Comparison of ENCODE assay signal across 28 cellular contexts in the genomic region with DNA sequence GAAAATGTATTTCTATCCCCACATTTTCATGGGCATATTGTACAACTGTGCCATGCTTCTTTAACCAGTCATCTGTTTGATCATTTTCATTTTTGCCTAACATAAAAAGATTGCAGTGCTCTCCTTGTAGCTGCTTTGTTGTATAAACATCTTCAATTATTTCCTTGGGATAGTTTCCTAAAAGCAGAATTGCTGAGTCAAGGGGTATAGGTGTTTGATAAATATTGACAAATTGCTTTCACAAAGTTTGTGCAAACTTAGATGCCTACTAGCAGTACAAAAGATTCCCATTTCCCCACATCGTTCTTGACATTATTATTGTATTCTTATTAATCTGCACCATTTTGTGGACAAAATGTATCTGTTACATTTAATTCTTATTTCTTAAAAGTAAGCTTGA.
"Had no signal": no experiment of that assay in that cellular context is flagged by ENCODE, and none has a peak within 500 bp of the region (broad histone marks: within the 10 kb centered on the region; RNA-seq: fewer than 3 reads in every experiment).

No MANE protein-coding gene starts in this region.

- H3K9ac ChIP-seq: neural progenitor cell, parathyroid adenoma had no signal

- H2AFZ ChIP-seq: neural progenitor cell, parathyroid adenoma had no signal

- H3K27me3 ChIP-seq: neural progenitor cell, ovary, spleen, suprapubic skin, testis, tibial artery, transverse colon, upper lobe of right lung, uterus had no signal

- H3K4me3 ChIP-seq: neural progenitor cell, ovary, psoas muscle, skin epidermis, smooth muscle cell, spleen, suprapubic skin, testis, tibial artery, transverse colon, upper lobe of right lung, uterus had no signal

- ATAC-seq: natural killer cell; psoas muscle; right cardiac atrium; sciatic nerve; stimulated activated memory B cell treated with anti-CD40 and anti-IgM and Interleukin-4, amounts not matched to agents 10 μg/mL and 1 μg/mL and 100 μg/mL, for 72 hours; stimulated activated naive CD8-positive, alpha-beta T cell treated with anti-CD3 and anti-CD28 coated beads, Interleukin-15, amount 100 ng/mL, for 72 hours; stimulated activated naive CD8-positive, alpha-beta T cell treated with anti-CD3 and anti-CD28 coated beads, Interleukin-15, Interleukin-2, amounts not matched to agents 100 U/mL and 50 U/mL, for 24 hours; upper lobe of right lung had no signal

- H3K36me3 ChIP-seq: neural progenitor cell, ovary, spleen, suprapubic skin, tibial artery, transverse colon, upper lobe of right lung, uterus had no signal

- H3K4me1 ChIP-seq: parathyroid adenoma, psoas muscle, spleen, suprapubic skin, testis, tibial artery, transverse colon, upper lobe of right lung, uterus had no signal

- H3K4me2 ChIP-seq: neural progenitor cell, smooth muscle cell had no signal

- H3K9me3 ChIP-seq: ovary, psoas muscle, spleen, suprapubic skin, testis, tibial artery, transverse colon, upper lobe of right lung, uterus had no signal

- H3K27ac ChIP-seq: neural progenitor cell, ovary, parathyroid adenoma, psoas muscle, skin epidermis, spleen, suprapubic skin, testis, tibial artery, transverse colon, upper lobe of right lung, uterus had no signal

- H3K79me2 ChIP-seq: parathyroid adenoma had no signal

- DNase-seq: natural killer cell; occipital lobe; ovary; posterior cingulate gyrus; psoas muscle; right cardiac atrium; spleen; stimulated activated CD4-positive, alpha-beta T cell treated with anti-CD3 and anti-CD28 coated beads, Interleukin-12 subunit alpha, Interleukin-12 subunit beta, amount 100 ng/mL, for 4 hours; stimulated activated CD4-positive, alpha-beta T cell treated with anti-CD3 and anti-CD28 coated beads, Interleukin-1b, Interleukin-23, amount 100 ng/mL, for 48 hours; stimulated activated CD4-positive, alpha-beta T cell treated with anti-CD3 and anti-CD28 coated beads, Interleukin-4, amount 100 ng/mL, for 1 hour; stimulated activated CD4-positive, alpha-beta T cell treated with anti-CD3 and anti-CD28 coated beads, Interleukin-4, amount 100 ng/mL, for 4 hours; stimulated activated CD8-positive, alpha-beta memory T cell treated with anti-CD3 and anti-CD28 coated beads, Interleukin-4, amount 100 ng/mL, for 48 hours; stimulated activated naive CD4-positive, alpha-beta T cell; stimulated activated naive CD8-positive, alpha-beta T cell treated with anti-CD3 and anti-CD28 coated beads, Interleukin-15, amount 100 ng/mL, for 72 hours; stimulated activated naive CD8-positive, alpha-beta T cell treated with anti-CD3 and anti-CD28 coated beads, Interleukin-15, Interleukin-2, amounts not matched to agents 100 U/mL and 50 U/mL, for 24 hours; substantia nigra; testis; tibial artery; transverse colon; upper lobe of right lung; uterus had no signal
